ENCODE assay signal across 23 cellular contexts in genomic region chr7:29610031-29610490, GRCh38. TPM values are rescaled to one million over a fixed set of nuclear protein-coding genes. Genes with fewer than 3 reads are reported as not detected.
DNase-seq lines count a peak whose midpoint lies in the region; ATAC-seq and TF ChIP-seq lines count a peak whose summit lies in the region.
"Had no signal": no experiment of that assay in that cellular context is flagged by ENCODE, and none has a peak within 500 bp of the region (broad histone marks: within the 10 kb centered on the region; RNA-seq: fewer than 3 reads in every experiment).

No MANE protein-coding gene starts in this region.

- peaks cover 74% of the 10 kb centered on the region for H3F3A ChIP-seq in PC-9 (ENCODE audit: insufficient read depth, low read depth)

- H3K4me1 ChIP-seq in PC-9 (replicated peaks; ENCODE audit: insufficient read depth), result peaks cover 76% of the 10 kb centered on the region
- H3K4me1 ChIP-seq in endodermal cell (ENCODE audit: control insufficient read depth, insufficient read depth, low read length), result peaks cover 14% of the 10 kb centered on the region
- H3K4me1 ChIP-seq: sigmoid colon, uterus had no signal

- H4K20me1 ChIP-seq in PC-9 (ENCODE audit: insufficient read depth), result no peaks in the 10 kb centered on the region

- POLR2A ChIA-PET in PC-9 (lab: Charles Lee; ENCODE audit: unreplicated experiment), result interaction anchor here (0.6 kb wide), 1 partner anchor 114 kb away, joined by 4 read pairs; no protein-coding TSS in a partner anchor

- 97% methylated on average over 2 of the region's 2 CpGs; no CpG with 5 or more reads in 1 of the 2 experiments for WGBS in endodermal cell (ENCODE audit: insufficient coverage in 1 of 2, insufficient read length in 1 of 2), 2 experiments

- H3K27ac Mint-ChIP-seq in endodermal cell, result no peak overlapping the region
- H3K27ac Mint-ChIP-seq in natural killer cell, result no peak overlapping the region
- H3K27ac Mint-ChIP-seq: activated naive CD4-positive, alpha-beta T cell treated with anti-CD3 and anti-CD28 coated beads, Interleukin-2, amount 50 U/mL, for 72 hours; H9; nephron progenitor cell; T-cell had no signal

- no peak overlapping the region for H3K4me3 ChIP-seq in PC-9
- H3K4me3 ChIP-seq in endodermal cell (ENCODE audit: low read length), result no peak overlapping the region
- H3K4me3 ChIP-seq: esophagus muscularis mucosa, sigmoid colon, uterus had no signal

- H3K9me3 Mint-ChIP-seq in endodermal cell (no peaks in the 10 kb centered on the region), natural killer cell (no peaks in the 10 kb centered on the region)
- H3K9me3 Mint-ChIP-seq: activated naive CD4-positive, alpha-beta T cell treated with anti-CD3 and anti-CD28 coated beads, Interleukin-2, amount 50 U/mL, for 72 hours; central memory CD8-positive, alpha-beta T cell; H9; T-cell had no signal

- H2AFZ ChIP-seq in PC-9, result no peak overlapping the region; the same call in 1 of the 2 replicates

- no peaks in the 10 kb centered on the region for H3K9me2 ChIP-seq in PC-9 (ENCODE audit: insufficient read depth)

- H3K27me3 Mint-ChIP-seq in endodermal cell (ENCODE audit: insufficient read depth) (no peaks in the 10 kb centered on the region), natural killer cell (ENCODE audit: low read depth in 2 of 2) (peaks cover 15 to 27% of the 10 kb centered on the region in 2 donors)
- H3K27me3 Mint-ChIP-seq: CD4-positive, CD25-positive, alpha-beta regulatory T cell had no signal

- H3K9me3 ChIP-seq in PC-9 (ENCODE audit: insufficient read depth, low read depth) (no peaks in the 10 kb centered on the region; the same call in 1 of the 2 replicates), endodermal cell (ENCODE audit: control insufficient read depth, low read length) (no peaks in the 10 kb centered on the region)
- H3K9me3 ChIP-seq: esophagus muscularis mucosa, sigmoid colon, uterus had no signal

- H3K4me2 ChIP-seq in PC-9, result peak overlapping the region; percentile 67
- H3K4me2 ChIP-seq: KMS-11 had no signal

- BruUV-seq in PC-9 (replicated peaks; lab: Mats Ljungman, UMichigan), result no TSS peak

- H3K27ac ChIP-seq in C4-2B (no peak overlapping the region), PC-9 (peak overlapping the region; percentile 78), endodermal cell (ENCODE audit: low read depth, low read length) (no peak overlapping the region)
- H3K27ac ChIP-seq: esophagus muscularis mucosa, KMS-11, sigmoid colon, uterus had no signal

- H3K4me3 Mint-ChIP-seq in endodermal cell, result no peak overlapping the region
- H3K4me3 Mint-ChIP-seq in natural killer cell, result no peak overlapping the region
- H3K4me3 Mint-ChIP-seq: CD4-positive, CD25-positive, alpha-beta regulatory T cell; central memory CD8-positive, alpha-beta T cell; H9; nephron progenitor cell; T-cell had no signal

- TF ChIP-seq CTCF in C4-2B (conservative IDR thresholded peaks at IDR 0.05) (peak; percentile 68), PC-9 (conservative IDR thresholded peaks at IDR 0.05) (peak; percentile 1; the same call in 1 of the 2 replicates), endodermal cell (conservative IDR thresholded peaks at IDR 0.05) (peak; percentile 5), natural killer cell (IDR thresholded peaks at IDR 0.05) (no peak)

- H3K4me1 Mint-ChIP-seq in endodermal cell (peaks cover 35% of the 10 kb centered on the region), natural killer cell (no peaks in the 10 kb centered on the region)
- H3K4me1 Mint-ChIP-seq: CD4-positive, CD25-positive, alpha-beta regulatory T cell; central memory CD8-positive, alpha-beta T cell; T-cell had no signal

- CTCF ChIA-PET in PC-9 (lab: Charles Lee), result interaction anchor here (0.6 kb wide), 2 partner anchors 18 to 268 kb away, joined by 3 read pairs; no protein-coding TSS in a partner anchor

- DNase-seq in PC-9 (no peak), endodermal cell (no peak), myocyte (ENCODE audit: low read depth) (peak; percentile 15), natural killer cell (no peak)
- DNase-seq in activated naive CD4-positive, alpha-beta T cell (lab: John Stamatoyannopoulos, UW), result no peak
- DNase-seq in activated naive CD4-positive, alpha-beta T cell treated with anti-CD3 and anti-CD28 coated beads, Interleukin-2, amount 50 U/mL, for 16 hours, result no peak
- DNase-seq: activated CD4-positive, alpha-beta T cell treated with anti-CD3 and anti-CD28 coated beads for 1 hour; activated T-cell treated with anti-CD3 and anti-CD28 coated beads, Interleukin-2, amount 50 U/mL, for 48 hours; CD4-positive, CD25-positive, alpha-beta regulatory T cell; GDM1; NCI-H1694 treated with DMSO at 0.1 percent for 48 hours; SIG-M5; sigmoid colon; T-cell; uterus had no signal

- no peak overlapping the region for H3K9ac ChIP-seq in endodermal cell (ENCODE audit: extremely low read depth, low read length, poor library complexity, severe bottlenecking)
- H3K9ac ChIP-seq: KMS-11 had no signal

- H3K79me2 ChIP-seq in PC-9 (ENCODE audit: low read depth), result no peaks in the 10 kb centered on the region

- H3K27me3 ChIP-seq in PC-9 (ENCODE audit: insufficient read depth, low read depth), result no peaks in the 10 kb centered on the region
- no peaks in the 10 kb centered on the region for H3K27me3 ChIP-seq in endodermal cell (ENCODE audit: control insufficient read depth, insufficient read depth, low read length, poor library complexity, severe bottlenecking)
- H3K27me3 ChIP-seq: esophagus muscularis mucosa, sigmoid colon, uterus had no signal

- no peaks in the 10 kb centered on the region for H3K36me3 Mint-ChIP-seq in endodermal cell (ENCODE audit: low read depth)
- H3K36me3 Mint-ChIP-seq in natural killer cell, result no peaks in the 10 kb centered on the region
- H3K36me3 Mint-ChIP-seq: activated naive CD4-positive, alpha-beta T cell treated with anti-CD3 and anti-CD28 coated beads, Interleukin-2, amount 50 U/mL, for 72 hours; CD4-positive, CD25-positive, alpha-beta regulatory T cell; T-cell had no signal

- ATAC-seq in HG02571 (IDR thresholded peaks at IDR 0.05; ENCODE audit: unreplicated experiment), result no peak
- ATAC-seq in natural killer cell, result no peak
- ATAC-seq: activated naive CD4-positive, alpha-beta T cell treated with anti-CD3 and anti-CD28 coated beads, Interleukin-2, amount 50 U/mL, for 72 hours; T-cell had no signal

- intact Hi-C loops in PC-9 (cut with micrococcal nuclease; ENCODE audit: unreplicated experiment) (no loop called here), natural killer cell (cut with micrococcal nuclease) (no loop called here)

- H3K36me3 ChIP-seq in PC-9 (ENCODE audit: low read depth) (no peaks in the 10 kb centered on the region), endodermal cell (ENCODE audit: control insufficient read depth, insufficient read depth, low read length) (no peaks in the 10 kb centered on the region)
- H3K36me3 ChIP-seq: esophagus muscularis mucosa, sigmoid colon, uterus had no signal

RNA-seq across cellular contexts. Expression of gene PRR15, which starts 46.4 kb away (rescaled TPM):
- total RNA-seq in PC-9 (2021), result 64.9 and 71.6 TPM in 2 replicates
- 1 to 10 TPM; 2.7 to 3.7 TPM for total RNA-seq in endodermal cell
- 1.6 TPM for polyA plus RNA-seq in endodermal cell (2013, experiment 1 of 2)
- 0.54 TPM for polyA plus RNA-seq in endodermal cell (2013, experiment 2 of 2)
- not detected in 2 replicates for total RNA-seq in myocyte
- polyA plus RNA-seq in myocyte (2012), result 1.1 TPM
- not detected for total RNA-seq in natural killer cell
- total RNA-seq: activated naive CD4-positive, alpha-beta T cell treated with anti-CD3 and anti-CD28 coated beads, Interleukin-2, amount 50 U/mL, for 72 hours; CD4-positive, CD25-positive, alpha-beta regulatory T cell had no signal
- polyA plus RNA-seq: CD4-positive, CD25-positive, alpha-beta regulatory T cell had no signal

Comparison
In these comparisons a context has a peak if more than half of its experiments do, and no peak if none do; other contexts are left out.
1. RNA of gene PRR15, which starts 46.4 kb away (total RNA-seq): 64.9 to 71.6 TPM in PC-9; 2.7 to 3.7 TPM in endodermal cell, not detected in myocyte and not detected in natural killer cell; every median in the first group is over 10 times any median in the second.